Comparison of ENCODE assay signal across 8 cellular contexts in the genomic region with DNA sequence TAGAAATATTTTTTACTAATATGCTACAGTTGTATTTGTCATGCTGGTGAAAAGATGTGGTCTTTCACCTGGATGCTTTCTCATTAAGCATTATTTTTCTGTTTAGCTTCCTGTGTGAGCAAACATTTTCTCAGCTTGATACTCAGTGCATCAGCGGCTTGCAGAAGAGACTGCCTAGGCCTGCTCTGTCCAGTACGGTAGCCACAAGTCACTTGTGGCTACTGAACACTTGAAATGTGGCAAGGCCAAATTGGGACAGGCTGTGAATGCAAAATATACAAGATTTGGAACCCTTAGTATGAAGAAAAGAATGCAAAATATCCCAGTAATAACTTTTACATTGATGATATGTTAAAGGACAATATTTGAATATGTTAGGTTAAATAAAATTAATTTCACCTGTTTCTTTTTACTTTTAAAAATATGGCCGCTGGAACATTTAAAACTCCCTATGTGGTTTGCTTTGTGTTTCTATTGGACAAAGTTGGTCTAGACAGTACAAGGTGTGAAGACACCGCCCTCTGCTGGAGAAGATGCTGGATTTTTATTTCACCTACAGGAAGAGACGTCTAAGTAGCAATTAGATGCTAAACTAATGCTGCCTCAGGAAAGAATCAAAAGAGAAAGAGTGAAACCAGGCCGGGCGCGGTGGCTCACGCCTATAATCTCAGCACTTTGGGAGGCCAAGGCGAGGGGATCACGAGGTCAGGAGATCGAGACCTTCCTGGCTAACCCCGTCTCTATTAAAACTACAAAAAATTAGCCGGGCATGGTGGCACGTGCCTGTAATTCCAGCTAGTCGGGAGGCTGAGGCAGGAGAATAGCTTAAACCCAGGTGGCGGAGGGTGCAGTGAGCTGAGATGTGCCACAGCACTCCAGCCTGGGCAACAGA. TPM values are rescaled to one million over a fixed set of nuclear protein-coding genes. Genes with fewer than 3 reads are reported as not detected.
DNase-seq lines count a peak whose midpoint lies in the region; ATAC-seq lines count a peak whose summit lies in the region.

No MANE protein-coding gene starts in this region.

- ATAC-seq in HG03439 (IDR thresholded peaks at IDR 0.05; ENCODE audit: unreplicated experiment) (peak; percentile 44), HG03571 (IDR thresholded peaks at IDR 0.05; ENCODE audit: unreplicated experiment) (no peak)

- DNase-seq in DMS53 treated with DMSO at 0.1 percent for 48 hours (lab: John Stamatoyannopoulos, UW; ENCODE audit: unreplicated experiment) (peak; percentile 63), NCI-H69 (lab: John Stamatoyannopoulos, UW) (peak; percentile 77), ecto neural progenitor cell (ENCODE audit: low spot score) (peak; percentile 67), lung microvascular endothelial cell (ENCODE audit: low read depth in 2 of 2) (peak; percentile 88 to 89)
- DNase-seq in activated CD4-positive, alpha-beta T cell treated with anti-CD3 and anti-CD28 coated beads, Interleukin-2, amount 50 U/mL, for 1 hour = peak; percentile 76
- peak; percentile 45 to 61 for DNase-seq in stimulated activated CD8-positive, alpha-beta memory T cell treated with anti-CD3 and anti-CD28 coated beads, Interleukin-15, amount 100 ng/mL, for 48 hours (ENCODE audit: low read depth in 2 of 2)

RNA-seq across cellular contexts. Expression of gene SRGN, which starts 5.3 kb away (rescaled TPM):
- total RNA-seq in lung microvascular endothelial cell = 227 and 408 TPM in 2 replicates

RNA-seq across cellular contexts. Expression of gene VPS26A, which starts 30.8 kb away (rescaled TPM):
- 24.6 and 29.0 TPM in 2 replicates for total RNA-seq in lung microvascular endothelial cell
